ENCODE assay signal across 34 cellular contexts in genomic region chr1:47923513-47923912, GRCh38.
"Had no signal": no experiment of that assay in that cellular context is flagged by ENCODE, and none has a peak within 500 bp of the region (broad histone marks: within the 10 kb centered on the region; RNA-seq: fewer than 3 reads in every experiment).

No MANE protein-coding gene starts in this region.

- H3K4me3 ChIP-seq: MG63 had no signal

- H3K36me3 ChIP-seq: MG63 had no signal

- H3K27me3 ChIP-seq: MG63 had no signal

- H3K9me3 ChIP-seq: MG63 had no signal

- DNase-seq: Karpas-422, Kasumi-1, MG63, MM.1S, MV-4-11, NCI-H1048, NCI-H1092, NCI-H1092 treated with DMSO at 0.1 percent for 48 hours, NCI-H1105, NCI-H1105 treated with DMSO at 0.1 percent for 48 hours, NCI-H1417, NCI-H1417 treated with DMSO at 0.1 percent for 48 hours, NCI-H1436, NCI-H1436 treated with DMSO at 0.1 percent for 48 hours, NCI-H146, NCI-H1694, NCI-H1694 treated with DMSO at 0.1 percent for 48 hours, NCI-H187, NCI-H187 treated with DMSO at 0.1 percent for 48 hours, NCI-H1930, NCI-H2029, NCI-H2029 treated with DMSO at 0.1 percent for 48 hours, NCI-H2081, NCI-H2081 treated with DMSO at 0.1 percent for 48 hours, NCI-H2107, NCI-H2171, NCI-H2171 treated with DMSO at 0.1 percent for 48 hours, NCI-H2227 treated with DMSO at 0.1 percent for 48 hours, NCI-H226, NCI-H345, NCI-H446, NCI-H446 treated with DMSO at 0.1 percent for 48 hours, NCI-H510A, NCI-H510A treated with DMSO at 0.1 percent for 48 hours had no signal
